ENCODE assay signal across 9 cellular contexts in the genomic region with DNA sequence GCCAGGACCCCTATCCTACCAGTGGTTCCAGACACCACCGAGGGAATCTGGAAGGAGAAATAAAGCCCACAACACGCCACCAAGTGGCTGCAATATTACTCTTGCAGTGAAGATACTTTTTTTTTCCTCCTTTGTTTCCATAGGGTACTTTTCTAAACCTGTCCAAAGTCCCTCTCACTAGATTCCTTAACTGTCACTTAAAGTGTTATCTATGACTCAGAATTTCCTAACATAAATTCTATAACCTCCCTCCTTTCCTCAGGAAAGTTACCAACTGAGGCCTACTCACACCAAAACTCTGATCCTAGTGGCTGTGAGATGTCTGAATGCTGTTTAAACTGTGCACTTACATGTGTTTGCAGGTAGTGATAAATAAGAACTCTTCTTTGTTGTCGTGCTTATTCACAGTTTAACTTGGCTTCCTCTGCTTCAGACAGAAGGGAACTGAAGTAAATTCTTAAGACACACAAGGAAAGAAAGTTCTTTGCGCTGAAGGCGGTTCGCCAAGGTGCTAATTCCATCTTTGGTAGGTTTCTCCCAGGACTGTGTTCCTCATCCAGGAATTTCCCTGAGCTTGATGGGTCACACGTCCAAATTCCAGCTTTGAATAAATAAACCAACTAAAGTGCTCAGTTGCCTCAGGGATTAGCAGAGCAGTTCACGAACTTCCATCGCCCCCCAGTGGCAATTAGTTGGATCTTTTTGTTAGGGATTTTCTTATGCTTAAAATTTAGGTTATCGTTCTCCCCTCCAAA. TPM values are rescaled to one million over a fixed set of nuclear protein-coding genes. Genes with fewer than 3 reads are reported as not detected.
A peak's percentile ranks its signal among the peaks of the same experiment; 100 is the strongest.
DNase-seq lines count a peak whose midpoint lies in the region; ATAC-seq, FAIRE-seq and TF ChIP-seq lines count a peak whose summit lies in the region.
"Had no signal": no experiment of that assay in that cellular context is flagged by ENCODE, and none has a peak within 500 bp of the region (broad histone marks: within the 10 kb centered on the region; RNA-seq: fewer than 3 reads in every experiment).

No MANE protein-coding gene starts in this region.

- H4K20me1 ChIP-seq in K562 (replicated peaks; ENCODE audit: control insufficient read depth, insufficient read depth, low read length), result no peaks in the 10 kb centered on the region

- no peaks in the 10 kb centered on the region for H3K27me3 ChIP-seq in GM06990 (replicated peaks; ENCODE audit: control insufficient read depth, insufficient read depth, low read length)
- H3K27me3 ChIP-seq in K562 (ENCODE audit: control insufficient read depth in 2 of 2, insufficient read depth in 2 of 2, low read length in 2 of 2), result no peaks in the 10 kb centered on the region

- H3K36me3 ChIP-seq in GM06990 (ENCODE audit: control insufficient read depth, insufficient read depth, low read length), result no peaks in the 10 kb centered on the region
- H3K36me3 ChIP-seq in K562 (ENCODE audit: control insufficient read depth, insufficient read depth, low read length), result no peaks in the 10 kb centered on the region

- FAIRE-seq in K562 (lab: Jason Lieb, UNC), result peak; percentile 78

- H3K4me2 ChIP-seq in K562 (ENCODE audit: insufficient read depth, low read length), result no peak overlapping the region

- H3K4me1 ChIP-seq in K562 (replicated peaks in 1 of 2; ENCODE audit: control insufficient read depth in 2 of 2, insufficient read depth in 2 of 2, low read length in 2 of 2), result peaks cover 0 to 2% of the 10 kb centered on the region in 2 experiments; a peak in 1 of 5 replicates

- H2AFZ ChIP-seq in K562 (ENCODE audit: low read depth, low read length), result no peak overlapping the region

- H3K27me3 Mint-ChIP-seq in activated T-helper 2 cell treated with anti-CD3 and anti-CD28 coated beads, Interferon-gamma antibody, Interleukin-2, Interleukin-4, amounts not matched to agents 10 μg/mL and 5 μg/mL and 100 μg/mL, durations not matched to agents 14 hours and 24 hours and 36 hours (ENCODE audit: low read depth), result no peaks in the 10 kb centered on the region
- H3K27me3 Mint-ChIP-seq: activated B cell treated with CpG ODN at 0.5 μM for 24 hours had no signal

- H3K9me3 Mint-ChIP-seq in activated T-helper 2 cell treated with anti-CD3 and anti-CD28 coated beads, Interferon-gamma antibody, Interleukin-2, Interleukin-4, amounts not matched to agents 10 μg/mL and 5 μg/mL and 100 μg/mL, durations not matched to agents 14 hours and 24 hours and 36 hours, result no peaks in the 10 kb centered on the region
- H3K9me3 Mint-ChIP-seq: activated B cell treated with CpG ODN at 0.5 μM for 24 hours had no signal

- CTCF ChIA-PET in K562 (lab: Yijun Ruan, JAX; ENCODE audit: low intra/inter-chr PET ratio), result no interaction called here

- peaks cover 4% of the 10 kb centered on the region for H3K4me1 Mint-ChIP-seq in activated T-helper 2 cell treated with anti-CD3 and anti-CD28 coated beads, Interferon-gamma antibody, Interleukin-2, Interleukin-4, amounts not matched to agents 10 μg/mL and 5 μg/mL and 100 μg/mL, durations not matched to agents 14 hours and 24 hours and 36 hours (ENCODE audit: low read depth)
- H3K4me1 Mint-ChIP-seq: activated B cell treated with CpG ODN at 0.5 μM for 24 hours had no signal

- no peak for TF ChIP-seq POLR2A in K562 (conservative IDR thresholded peaks at IDR 0.05)

- no peak overlapping the region for H3K4me3 Mint-ChIP-seq in activated T-helper 2 cell treated with anti-CD3 and anti-CD28 coated beads, Interferon-gamma antibody, Interleukin-2, Interleukin-4, amounts not matched to agents 10 μg/mL and 5 μg/mL and 100 μg/mL, durations not matched to agents 14 hours and 24 hours and 36 hours (ENCODE audit: low read depth)
- H3K4me3 Mint-ChIP-seq: activated B cell treated with CpG ODN at 0.5 μM for 24 hours had no signal

- no peaks in the 10 kb centered on the region for H3K9me1 ChIP-seq in K562 (ENCODE audit: control insufficient read depth, insufficient read depth, low read length)

- in situ Hi-C loops in K562 (cut with MboI) (no loop called here), GM13976 (cut with MboI; ENCODE audit: low sequenced_read_pairs, unreplicated experiment) (no loop called here)

- H3K79me2 ChIP-seq in K562 (ENCODE audit: control insufficient read depth, insufficient read depth, low read length), result no peaks in the 10 kb centered on the region

- TF ChIP-seq RAD21 in K562 (CRISPR knock-in tag; conservative IDR thresholded peaks at IDR 0.05 in 1 of 2, IDR thresholded peaks at IDR 0.05 in 1 of 2), result peak; percentile 34 to 63; a peak in 3 of 4 replicates

- no peak overlapping the region for H3K27ac Mint-ChIP-seq in activated T-helper 2 cell treated with anti-CD3 and anti-CD28 coated beads, Interferon-gamma antibody, Interleukin-2, Interleukin-4, amounts not matched to agents 10 μg/mL and 5 μg/mL and 100 μg/mL, durations not matched to agents 14 hours and 24 hours and 36 hours
- H3K27ac Mint-ChIP-seq: activated B cell treated with CpG ODN at 0.5 μM for 24 hours had no signal

- intact Hi-C loops in K562 (cut with micrococcal nuclease), result loop anchor here (5.0 to 10.0 kb wide), 3 partner anchors 363 to 906 kb away; no protein-coding TSS in a partner anchor
- intact Hi-C loops in activated T-helper 2 cell treated with anti-CD3 and anti-CD28 coated beads, Interferon-gamma antibody, Interleukin-2, Interleukin-4, amounts not matched to agents 10 μg/mL and 5 μg/mL and 100 μg/mL, durations not matched to agents 14 hours and 24 hours and 36 hours (cut with micrococcal nuclease), result no loop called here

- BruUV-seq in K562 (replicated peaks; lab: Mats Ljungman, UMichigan), result no TSS peak

- H3K36me3 Mint-ChIP-seq in activated T-helper 2 cell treated with anti-CD3 and anti-CD28 coated beads, Interferon-gamma antibody, Interleukin-2, Interleukin-4, amounts not matched to agents 10 μg/mL and 5 μg/mL and 100 μg/mL, durations not matched to agents 14 hours and 24 hours and 36 hours (ENCODE audit: low read depth), result no peaks in the 10 kb centered on the region

- H3K4me3 ChIP-seq in GM06990 (replicated peaks; ENCODE audit: low read depth, low read length) (no peak overlapping the region), K562 (no peak overlapping the region)

- DNase-seq in GM06990 (ENCODE audit: extremely low read depth, insufficient read length), result no peak
- peak; percentile 5 for DNase-seq in NCI-H1105 (lab: John Stamatoyannopoulos, UW)
- peak in 3 of 4 experiments; percentile 12 to 37 (median 28) for DNase-seq in K562 (ENCODE audit: extremely low read depth in 1 of 4, low spot score in 3 of 4)
- DNase-seq in left lobe of liver (ENCODE audit: low spot score), result no peak
- DNase-seq in activated T-helper 2 cell treated with anti-CD3 and anti-CD28 coated beads, Interferon-gamma antibody, Interleukin-2, Interleukin-4, amounts not matched to agents 10 μg/mL and 5 μg/mL and 100 μg/mL, durations not matched to agents 14 hours and 24 hours and 36 hours (ENCODE audit: low spot score), result no peak
- no peak for DNase-seq in foreskin melanocyte
- DNase-seq in GM13976 (ENCODE audit: low spot score), result no peak
- DNase-seq: activated B cell treated with CpG ODN at 0.5 μM for 24 hours had no signal

- no peaks in the 10 kb centered on the region for H3K9me3 ChIP-seq in K562 (replicated peaks; ENCODE audit: control insufficient read depth, insufficient read depth, low read depth, low read length)

- 29% methylated on average over 9 of the region's 10 CpGs for WGBS in K562 (ENCODE audit: insufficient coverage, low coverage, missing lambda C conversion rate)

- POLR2A ChIA-PET in K562 (lab: Yijun Ruan, JAX), result no interaction called here

- no peak overlapping the region for H3K27ac ChIP-seq in K562 (ENCODE audit: extremely low read depth, low read depth, low read length)

- TF ChIP-seq EP300 in K562 (IDR thresholded peaks at IDR 0.05; ENCODE audit: low read length), result no peak

- ATAC-seq in K562 (peak; percentile 76), left lobe of liver (peak; percentile 98), HG02588 (IDR thresholded peaks at IDR 0.05; ENCODE audit: unreplicated experiment) (no peak)

- TF ChIP-seq CTCF in GM06990 (IDR thresholded peaks at IDR 0.05; ENCODE audit: insufficient read depth, low read length, poor library complexity, severe bottlenecking) (peak; percentile 29), K562 (IDR thresholded peaks at IDR 0.05 in 2 of 3, conservative IDR thresholded peaks at IDR 0.05 in 1 of 3; ENCODE audit: insufficient read depth in 2 of 3, low read depth in 1 of 3, low read length in 3 of 3) (peak; percentile 47 to 60 (median 48); a peak in 5 of 6 replicates), GM13976 (IDR thresholded peaks at IDR 0.05; ENCODE audit: borderline replicate concordance, control extremely low read depth, extremely low read depth, insufficient read depth, missing control alignments) (no peak)

- H3K9ac ChIP-seq in K562 (ENCODE audit: insufficient read depth in 1 of 2, low read depth in 2 of 2, low read length in 2 of 2), result no peak overlapping the region

TF ChIP-seq in K562, 482 proteins besides CTCF, POLR2A, EP300 and RAD21 (continues in another document):
- TF ChIP-seq PYGO2 (tag; IDR thresholded peaks at IDR 0.05) (no peak), JUND (IDR thresholded peaks at IDR 0.05; ENCODE audit: borderline replicate concordance, low read depth, low read length) (no peak), JUND (tag; IDR thresholded peaks at IDR 0.05; ENCODE audit: borderline replicate concordance, low read depth, low read length) (peak; percentile 60; the same call in 1 of the 3 replicates), GABPA (tag; conservative IDR thresholded peaks at IDR 0.05; ENCODE audit: low read depth) (no peak)

RNA-seq across cellular contexts. Expression of gene HCCS, which starts 10.7 kb away (rescaled TPM):
- 8.4 and 10.2 TPM in 2 replicates for total RNA-seq in K562 (2011; cell fraction: chromatin; rRNA removed; ENCODE audit: low replicate concordance)
- total RNA-seq in K562 (2011; cell fraction: nucleolus; rRNA removed), result 10.5 and 11.3 TPM in 2 replicates
- total RNA-seq in K562 (2011; cell fraction: nucleoplasm; rRNA removed), result 13.2 and 18.2 TPM in 2 replicates
- total RNA-seq in K562 (2014; rRNA removed), result 49.4 and 51.3 TPM in 2 replicates
- total RNA-seq in K562 (2014; rRNA removed; fragmentation: Illumina TruSeq; extraction: Trizol), result 66.9 and 71.1 TPM in 2 replicates
- 50.5 and 53.4 TPM in 2 replicates for total RNA-seq in K562 (2015; rRNA removed; fragmentation: Illumina TruSeq; extraction: Trizol)
- 64.8 and 70.1 TPM in 2 replicates for total RNA-seq in K562 (2021)
- 53.8 and 70.5 TPM in 2 replicates for polyA plus RNA-seq in K562 (2011; rRNA removed)
- polyA plus RNA-seq in K562 (2011; cell fraction: cytosol; rRNA removed), result 24.6 and 35.4 TPM in 2 replicates
- polyA plus RNA-seq in K562 (2011; cell fraction: nucleus; rRNA removed), result 12.7 and 17.6 TPM in 2 replicates
- polyA plus RNA-seq in K562 (2012), result 37.4 and 67.9 TPM in 2 replicates
- polyA plus RNA-seq in K562 (2014; fragmentation: Illumina TruSeq; extraction: Trizol), result 71.0 and 72.3 TPM in 2 replicates
- 10 to 100 TPM; 22.9 to 26.8 TPM for polyA plus RNA-seq in K562 (2014; fragmentation: Nextera tagmentation; extraction: Ambion mirVana)
- 71.9 and 81.5 TPM in 2 replicates for polyA plus RNA-seq in K562 (2014; rRNA removed)
- polyA minus RNA-seq in K562 (2011; rRNA and poly(A)+ RNA removed), result 52.3 and 64.9 TPM in 2 replicates
- 13.9 and 27.8 TPM in 2 replicates for polyA minus RNA-seq in K562 (2011; cell fraction: cytosol; rRNA and poly(A)+ RNA removed)
- polyA minus RNA-seq in K562 (2011; cell fraction: nucleus; rRNA and poly(A)+ RNA removed), result 4.7 and 8.8 TPM in 2 replicates
- 9.6 TPM for total RNA-seq in left lobe of liver
- total RNA-seq in activated T-helper 2 cell treated with anti-CD3 and anti-CD28 coated beads, Interferon-gamma antibody, Interleukin-2, Interleukin-4, amounts not matched to agents 10 μg/mL and 5 μg/mL and 100 μg/mL, durations not matched to agents 14 hours and 24 hours and 36 hours, result 24.4 and 26.1 TPM in 2 replicates

Comparison
In these comparisons a context has a peak if more than half of its experiments do, and no peak if none do; other contexts are left out.
1. DNase-seq: peak in NCI-H1105 (single experiment) and K562 (3 of 4); none in GM06990 (single experiment), left lobe of liver (single experiment), activated T-helper 2 cell treated with anti-CD3 and anti-CD28 coated beads, Interferon-gamma antibody, Interleukin-2, Interleukin-4, amounts not matched to agents 10 μg/mL and 5 μg/mL and 100 μg/mL, durations not matched to agents 14 hours and 24 hours and 36 hours (single experiment), foreskin melanocyte (single experiment) and GM13976 (single experiment).